Comparison of ENCODE assay signal across 5 cellular contexts in the genomic region with DNA sequence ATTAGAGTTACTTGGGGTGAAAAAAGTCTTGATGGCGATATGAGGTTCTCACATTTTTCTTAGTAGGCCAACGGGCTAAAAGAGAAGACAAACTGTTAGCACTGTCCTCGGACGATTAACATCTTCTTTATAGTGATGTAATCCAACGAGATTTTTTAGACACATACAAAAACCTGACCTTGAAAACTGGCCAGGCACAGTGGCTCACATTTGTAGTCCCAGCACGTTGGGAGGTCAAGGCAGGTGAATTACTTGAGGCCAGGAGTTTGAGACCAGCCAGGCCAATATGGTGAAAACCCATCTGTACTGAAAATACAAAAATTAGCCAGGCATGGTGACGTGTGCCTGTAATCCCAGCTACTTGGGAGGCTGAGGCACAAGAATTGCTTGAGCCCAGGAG. TPM values are rescaled to one million over a fixed set of nuclear protein-coding genes. Genes with fewer than 3 reads are reported as not detected.
A peak's percentile ranks its signal among the peaks of the same experiment; 100 is the strongest.
DNase-seq lines count a peak whose midpoint lies in the region; ATAC-seq and TF ChIP-seq lines count a peak whose summit lies in the region.
"Not testable (repeated sequence)": the region's sequence is repeated elsewhere in the genome, so short reads cannot be mapped to it uniquely, and the experiment has no call there.

No MANE protein-coding gene starts in this region.

- peak overlapping the region in 3 of 5 donors; percentile 30 to 72 (median 50) for H3K27ac ChIP-seq in adrenal gland

- not testable (repeated sequence) for H3K4me1 Mint-ChIP-seq in WTC11; effector memory CD8-positive, alpha-beta T cell (ENCODE audit: low read depth in 2 of 2); nephron progenitor cell
- peaks cover 20% of the 10 kb centered on the region for H3K4me1 Mint-ChIP-seq in stimulated activated memory B cell treated with anti-CD40 and anti-IgM and Interleukin-4, amounts not matched to agents 10 μg/mL and 1 μg/mL and 100 μg/mL, for 72 hours

- CTCF ChIA-PET in WTC11 (lab: Charles Lee), result not testable (repeated sequence)

- not testable (repeated sequence) for H3K4me3 Mint-ChIP-seq in WTC11; effector memory CD8-positive, alpha-beta T cell; nephron progenitor cell; stimulated activated memory B cell treated with anti-CD40 and anti-IgM and Interleukin-4, amounts not matched to agents 10 μg/mL and 1 μg/mL and 100 μg/mL, for 72 hours

- TF ChIP-seq POLR2A in adrenal gland (IDR thresholded peaks at IDR 0.05), result not testable (repeated sequence)

- peaks cover 19 to 37% of the 10 kb centered on the region in 2 donors for H3K4me1 ChIP-seq in adrenal gland (replicated peaks in 1 of 2)

- POLR2A ChIA-PET in WTC11 (lab: Charles Lee), result not testable (repeated sequence)

- not testable (repeated sequence) for H3K36me3 ChIP-seq in adrenal gland (replicated peaks in 1 of 2)

- not testable (repeated sequence) for TF ChIP-seq CTCF in WTC11 (IDR thresholded peaks at IDR 0.05); adrenal gland (IDR thresholded peaks at IDR 0.05); nephron progenitor cell (IDR thresholded peaks at IDR 0.05)

- H3K27me3 Mint-ChIP-seq in WTC11 (ENCODE audit: low read depth); effector memory CD8-positive, alpha-beta T cell; nephron progenitor cell (ENCODE audit: low read depth, poor library complexity); stimulated activated memory B cell treated with anti-CD40 and anti-IgM and Interleukin-4, amounts not matched to agents 10 μg/mL and 1 μg/mL and 100 μg/mL, for 72 hours: not testable (repeated sequence)

- H3K4me3 ChIP-seq in adrenal gland, result not testable (repeated sequence)

- 0 out of 2 replicates have a peak overlapping the region, but pooled peaks have one; percentile 60 for H3K27ac Mint-ChIP-seq in WTC11
- H3K27ac Mint-ChIP-seq in effector memory CD8-positive, alpha-beta T cell, result peak overlapping the region; percentile 29 to 81
- peak overlapping the region; percentile 86 for H3K27ac Mint-ChIP-seq in nephron progenitor cell
- peak overlapping the region; percentile 57 for H3K27ac Mint-ChIP-seq in stimulated activated memory B cell treated with anti-CD40 and anti-IgM and Interleukin-4, amounts not matched to agents 10 μg/mL and 1 μg/mL and 100 μg/mL, for 72 hours

- H3K9me3 Mint-ChIP-seq in WTC11; effector memory CD8-positive, alpha-beta T cell; nephron progenitor cell; stimulated activated memory B cell treated with anti-CD40 and anti-IgM and Interleukin-4, amounts not matched to agents 10 μg/mL and 1 μg/mL and 100 μg/mL, for 72 hours: not testable (repeated sequence)

- not testable (repeated sequence) for ATAC-seq in WTC11; effector memory CD8-positive, alpha-beta T cell (replicated peaks); stimulated activated memory B cell treated with anti-CD40 and anti-IgM and Interleukin-4, amounts not matched to agents 10 μg/mL and 1 μg/mL and 100 μg/mL, for 72 hours

- WGBS in adrenal gland, 4 donors, result 36 to 54% (median 49%) methylated on average over 7 of the region's 7 CpGs

- H3K9me3 ChIP-seq in adrenal gland (replicated peaks in 1 of 3), result not testable (repeated sequence)

- not testable (repeated sequence) for H3K27me3 ChIP-seq in adrenal gland

- intact Hi-C loops in adrenal gland (cut with DNase I), result not testable (repeated sequence)

- H3K36me3 Mint-ChIP-seq in WTC11 (peaks cover 18% of the 10 kb centered on the region; the same call in 1 of the 2 replicates), nephron progenitor cell (ENCODE audit: low read depth) (peaks cover 63% of the 10 kb centered on the region)
- not testable (repeated sequence) for H3K36me3 Mint-ChIP-seq in effector memory CD8-positive, alpha-beta T cell (ENCODE audit: insufficient read depth); stimulated activated memory B cell treated with anti-CD40 and anti-IgM and Interleukin-4, amounts not matched to agents 10 μg/mL and 1 μg/mL and 100 μg/mL, for 72 hours

- not testable (repeated sequence) for DNase-seq in WTC11 (ENCODE audit: low spot score); effector memory CD8-positive, alpha-beta T cell; nephron progenitor cell
- DNase-seq in adrenal gland, result peak; percentile 35 to 83 (median 70)

RNA-seq across cellular contexts. Expression of a gene that starts 8.4 kb away (rescaled TPM):
- 18.3 to 20.1 TPM (median 19.2 TPM) in 3 replicates for total RNA-seq in WTC11 (2021)
- 10 to 100 TPM in 6 of 8 donors, 1 to 10 TPM in 2; 8.8 to 21.0 (median 14.6) TPM for total RNA-seq in adrenal gland
- polyA plus RNA-seq in adrenal gland, result 1 to 10 TPM; 2.9 to 7.2 (median 6.0) TPM
